Comparison of ENCODE assay signal across 1 cellular context in genomic region chr11:32374261-32374711, GRCh38.
TF ChIP-seq lines count a peak whose summit lies in the region.

No MANE protein-coding gene starts in this region.

TF ChIP-seq in K562, 482 proteins besides CTCF, POLR2A, EP300 and RAD21 (continued from another document and continues in another):
- TF ChIP-seq GABPB1 (CRISPR knock-in tag; IDR thresholded peaks at IDR 0.05): no peak
- TF ChIP-seq RBBP5 (IDR thresholded peaks at IDR 0.05; ENCODE audit: borderline replicate concordance, insufficient read depth, low read length, poor library complexity, severe bottlenecking): no peak
- no peak for TF ChIP-seq ZNF124 (CRISPR knock-in tag; IDR thresholded peaks at IDR 0.05)
- no peak for TF ChIP-seq BDP1 (IDR thresholded peaks at IDR 0.05; ENCODE audit: insufficient read depth, insufficient read length)
- TF ChIP-seq MYC (IDR thresholded peaks at IDR 0.05; ENCODE audit: low read depth, low read length): peak; percentile 57; the same call in 1 of the 2 replicates
- TF ChIP-seq MYC (CRISPR knock-in tag; IDR thresholded peaks at IDR 0.05; ENCODE audit: borderline replicate concordance, low read depth): no peak
- no peak for TF ChIP-seq JUNB (CRISPR knock-in tag; conservative IDR thresholded peaks at IDR 0.05)
- TF ChIP-seq ZNF764 (CRISPR knock-in tag; IDR thresholded peaks at IDR 0.05; ENCODE audit: low read depth): no peak
- TF ChIP-seq ZNF707 (CRISPR knock-in tag; conservative IDR thresholded peaks at IDR 0.05): no peak
- TF ChIP-seq PHF20 (IDR thresholded peaks at IDR 0.05; ENCODE audit: partially characterized antibody): peak; percentile 77
- TF ChIP-seq CREBBP (IDR thresholded peaks at IDR 0.05; ENCODE audit: low read depth, low read length): no peak
- no peak for TF ChIP-seq ZNF512 (tag; IDR thresholded peaks at IDR 0.05)
- no peak for TF ChIP-seq BCLAF1 (IDR thresholded peaks at IDR 0.05; ENCODE audit: borderline replicate concordance in 1 of 2, control insufficient read depth in 1 of 2, low read depth in 2 of 2, low read length in 1 of 2)
- TF ChIP-seq TEAD2 (tag; IDR thresholded peaks at IDR 0.05): no peak
- TF ChIP-seq CTBP1 (IDR thresholded peaks at IDR 0.05; ENCODE audit: borderline replicate concordance): peak; percentile 42; the same call in 1 of the 2 replicates
- TF ChIP-seq ZNF274 (IDR thresholded peaks at IDR 0.05; ENCODE audit: borderline replicate concordance, low read depth, low read length): no peak
- no peak for TF ChIP-seq FOXA3 (CRISPR knock-in tag; conservative IDR thresholded peaks at IDR 0.05 in 1 of 2, IDR thresholded peaks at IDR 0.05 in 1 of 2)
- no peak for TF ChIP-seq CBFA2T3 (IDR thresholded peaks at IDR 0.05)
- no peak for TF ChIP-seq TCF7L2 (IDR thresholded peaks at IDR 0.05; ENCODE audit: low read depth, low read length)
- TF ChIP-seq ZNF717 (CRISPR knock-in tag; IDR thresholded peaks at IDR 0.05): no peak
- TF ChIP-seq ZKSCAN1 (IDR thresholded peaks at IDR 0.05; ENCODE audit: low read depth, low read length): no peak
- peak; percentile 54; the same call in 1 of the 2 replicates for TF ChIP-seq ATF7 (IDR thresholded peaks at IDR 0.05)
- no peak for TF ChIP-seq PML (IDR thresholded peaks at IDR 0.05; ENCODE audit: low read length)
- TF ChIP-seq HIVEP1 (CRISPR knock-in tag; IDR thresholded peaks at IDR 0.05): no peak
- TF ChIP-seq ZFP30 (CRISPR knock-in tag; IDR thresholded peaks at IDR 0.05; ENCODE audit: borderline replicate concordance): no peak
- no peak for TF ChIP-seq ATF1 (CRISPR knock-in tag; IDR thresholded peaks at IDR 0.05)
- TF ChIP-seq ATF1 (tag; IDR thresholded peaks at IDR 0.05): peak; percentile 77
- TF ChIP-seq SLC30A9 (CRISPR knock-in tag; IDR thresholded peaks at IDR 0.05): no peak
- TF ChIP-seq ZBTB26 (CRISPR knock-in tag; IDR thresholded peaks at IDR 0.05): 0 out of 2 replicates have a peak, but pooled peaks have one; percentile 17
- TF ChIP-seq, protein P1, sequence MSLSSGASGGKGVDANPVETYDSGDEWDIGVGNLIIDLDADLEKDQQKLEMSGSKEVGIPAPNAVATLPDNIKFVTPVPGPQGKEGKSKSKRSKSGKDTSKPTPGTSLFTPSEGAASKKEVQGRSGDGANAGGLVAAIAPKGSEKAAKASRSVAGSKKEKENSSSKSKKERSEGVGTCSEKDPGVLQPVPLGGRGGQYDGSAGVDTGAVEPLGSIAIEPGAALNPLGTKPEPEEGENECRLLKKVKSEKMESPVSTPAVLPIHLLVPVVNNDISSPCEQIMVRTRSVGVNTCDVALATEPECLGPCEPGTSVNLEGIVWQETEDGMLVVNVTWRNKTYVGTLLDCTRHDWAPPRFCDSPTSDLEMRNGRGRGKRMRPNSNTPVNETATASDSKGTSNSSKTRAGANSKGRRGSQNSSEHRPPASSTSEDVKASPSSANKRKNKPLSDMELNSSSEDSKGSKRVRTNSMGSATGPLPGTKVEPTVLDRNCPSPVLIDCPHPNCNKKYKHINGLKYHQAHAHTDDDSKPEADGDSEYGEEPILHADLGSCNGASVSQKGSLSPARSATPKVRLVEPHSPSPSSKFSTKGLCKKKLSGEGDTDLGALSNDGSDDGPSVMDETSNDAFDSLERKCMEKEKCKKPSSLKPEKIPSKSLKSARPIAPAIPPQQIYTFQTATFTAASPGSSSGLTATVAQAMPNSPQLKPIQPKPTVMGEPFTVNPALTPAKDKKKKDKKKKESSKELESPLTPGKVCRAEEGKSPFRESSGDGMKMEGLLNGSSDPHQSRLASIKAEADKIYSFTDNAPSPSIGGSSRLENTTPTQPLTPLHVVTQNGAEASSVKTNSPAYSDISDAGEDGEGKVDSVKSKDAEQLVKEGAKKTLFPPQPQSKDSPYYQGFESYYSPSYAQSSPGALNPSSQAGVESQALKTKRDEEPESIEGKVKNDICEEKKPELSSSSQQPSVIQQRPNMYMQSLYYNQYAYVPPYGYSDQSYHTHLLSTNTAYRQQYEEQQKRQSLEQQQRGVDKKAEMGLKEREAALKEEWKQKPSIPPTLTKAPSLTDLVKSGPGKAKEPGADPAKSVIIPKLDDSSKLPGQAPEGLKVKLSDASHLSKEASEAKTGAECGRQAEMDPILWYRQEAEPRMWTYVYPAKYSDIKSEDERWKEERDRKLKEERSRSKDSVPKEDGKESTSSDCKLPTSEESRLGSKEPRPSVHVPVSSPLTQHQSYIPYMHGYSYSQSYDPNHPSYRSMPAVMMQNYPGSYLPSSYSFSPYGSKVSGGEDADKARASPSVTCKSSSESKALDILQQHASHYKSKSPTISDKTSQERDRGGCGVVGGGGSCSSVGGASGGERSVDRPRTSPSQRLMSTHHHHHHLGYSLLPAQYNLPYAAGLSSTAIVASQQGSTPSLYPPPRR (CRISPR knock-in tag; IDR thresholded peaks at IDR 0.05; ENCODE audit: borderline replicate concordance): no peak
- TF ChIP-seq, protein P2, sequence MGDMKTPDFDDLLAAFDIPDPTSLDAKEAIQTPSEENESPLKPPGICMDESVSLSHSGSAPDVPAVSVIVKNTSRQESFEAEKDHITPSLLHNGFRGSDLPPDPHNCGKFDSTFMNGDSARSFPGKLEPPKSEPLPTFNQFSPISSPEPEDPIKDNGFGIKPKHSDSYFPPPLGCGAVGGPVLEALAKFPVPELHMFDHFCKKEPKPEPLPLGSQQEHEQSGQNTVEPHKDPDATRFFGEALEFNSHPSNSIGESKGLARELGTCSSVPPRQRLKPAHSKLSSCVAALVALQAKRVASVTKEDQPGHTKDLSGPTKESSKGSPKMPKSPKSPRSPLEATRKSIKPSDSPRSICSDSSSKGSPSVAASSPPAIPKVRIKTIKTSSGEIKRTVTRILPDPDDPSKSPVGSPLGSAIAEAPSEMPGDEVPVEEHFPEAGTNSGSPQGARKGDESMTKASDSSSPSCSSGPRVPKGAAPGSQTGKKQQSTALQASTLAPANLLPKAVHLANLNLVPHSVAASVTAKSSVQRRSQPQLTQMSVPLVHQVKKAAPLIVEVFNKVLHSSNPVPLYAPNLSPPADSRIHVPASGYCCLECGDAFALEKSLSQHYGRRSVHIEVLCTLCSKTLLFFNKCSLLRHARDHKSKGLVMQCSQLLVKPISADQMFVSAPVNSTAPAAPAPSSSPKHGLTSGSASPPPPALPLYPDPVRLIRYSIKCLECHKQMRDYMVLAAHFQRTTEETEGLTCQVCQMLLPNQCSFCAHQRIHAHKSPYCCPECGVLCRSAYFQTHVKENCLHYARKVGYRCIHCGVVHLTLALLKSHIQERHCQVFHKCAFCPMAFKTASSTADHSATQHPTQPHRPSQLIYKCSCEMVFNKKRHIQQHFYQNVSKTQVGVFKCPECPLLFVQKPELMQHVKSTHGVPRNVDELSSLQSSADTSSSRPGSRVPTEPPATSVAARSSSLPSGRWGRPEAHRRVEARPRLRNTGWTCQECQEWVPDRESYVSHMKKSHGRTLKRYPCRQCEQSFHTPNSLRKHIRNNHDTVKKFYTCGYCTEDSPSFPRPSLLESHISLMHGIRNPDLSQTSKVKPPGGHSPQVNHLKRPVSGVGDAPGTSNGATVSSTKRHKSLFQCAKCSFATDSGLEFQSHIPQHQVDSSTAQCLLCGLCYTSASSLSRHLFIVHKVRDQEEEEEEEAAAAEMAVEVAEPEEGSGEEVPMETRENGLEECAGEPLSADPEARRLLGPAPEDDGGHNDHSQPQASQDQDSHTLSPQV (IDR thresholded peaks at IDR 0.05): no peak
- peak; percentile 42; the same call in 1 of the 2 replicates for TF ChIP-seq CBX5 (IDR thresholded peaks at IDR 0.05; ENCODE audit: borderline replicate concordance, low read depth)
- TF ChIP-seq DPF2 (IDR thresholded peaks at IDR 0.05): no peak
- TF ChIP-seq LEF1 (IDR thresholded peaks at IDR 0.05): no peak
- no peak for TF ChIP-seq CHD4 (IDR thresholded peaks at IDR 0.05; ENCODE audit: insufficient read depth, insufficient replicate concordance, low read depth, low read length, poor library complexity, severe bottlenecking)
- no peak for TF ChIP-seq MED1 (CRISPR knock-in tag; IDR thresholded peaks at IDR 0.05; ENCODE audit: borderline replicate concordance)
- TF ChIP-seq TBP (optimal IDR thresholded peaks at IDR 0.05; ENCODE audit: low read depth, low read length): no peak
- no peak for TF ChIP-seq PCBP2 (IDR thresholded peaks at IDR 0.05; ENCODE audit: low read depth, low read length, poor library complexity, severe bottlenecking)
- TF ChIP-seq, protein P3, sequence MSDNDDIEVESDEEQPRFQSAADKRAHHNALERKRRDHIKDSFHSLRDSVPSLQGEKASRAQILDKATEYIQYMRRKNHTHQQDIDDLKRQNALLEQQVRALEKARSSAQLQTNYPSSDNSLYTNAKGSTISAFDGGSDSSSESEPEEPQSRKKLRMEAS (CRISPR knock-in tag; IDR thresholded peaks at IDR 0.05): peak; percentile 81
- TF ChIP-seq ZNF311 (CRISPR knock-in tag; IDR thresholded peaks at IDR 0.05): no peak
- no peak for TF ChIP-seq TRIM24 (IDR thresholded peaks at IDR 0.05)
- TF ChIP-seq, protein P4, sequence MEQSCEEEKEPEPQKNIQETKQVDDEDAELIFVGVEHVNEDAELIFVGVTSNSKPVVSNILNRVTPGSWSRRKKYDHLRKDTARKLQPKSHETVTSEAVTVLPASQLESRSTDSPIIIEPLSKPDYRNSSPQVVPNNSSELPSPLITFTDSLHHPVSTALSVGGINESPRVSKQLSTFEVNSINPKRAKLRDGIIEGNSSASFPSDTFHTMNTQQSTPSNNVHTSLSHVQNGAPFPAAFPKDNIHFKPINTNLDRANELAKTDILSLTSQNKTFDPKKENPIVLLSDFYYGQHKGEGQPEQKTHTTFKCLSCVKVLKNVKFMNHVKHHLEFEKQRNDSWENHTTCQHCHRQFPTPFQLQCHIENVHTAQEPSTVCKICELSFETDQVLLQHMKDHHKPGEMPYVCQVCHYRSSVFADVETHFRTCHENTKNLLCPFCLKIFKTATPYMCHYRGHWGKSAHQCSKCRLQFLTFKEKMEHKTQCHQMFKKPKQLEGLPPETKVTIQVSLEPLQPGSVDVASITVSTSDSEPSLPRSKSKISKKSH (CRISPR knock-in tag; IDR thresholded peaks at IDR 0.05): no peak
- TF ChIP-seq CREM (IDR thresholded peaks at IDR 0.05; ENCODE audit: low read depth): peak; percentile 88
- no peak for TF ChIP-seq ILF3 (IDR thresholded peaks at IDR 0.05; ENCODE audit: borderline replicate concordance)
- TF ChIP-seq RBM15 (IDR thresholded peaks at IDR 0.05; ENCODE audit: insufficient read depth, low read length): no peak
- TF ChIP-seq ZFP1 (CRISPR knock-in tag; IDR thresholded peaks at IDR 0.05): no peak
- TF ChIP-seq SRSF7 (optimal IDR thresholded peaks at IDR 0.05; ENCODE audit: low read depth, low read length): no peak
- TF ChIP-seq PTTG1 (tag; IDR thresholded peaks at IDR 0.05; ENCODE audit: low read depth): no peak
- TF ChIP-seq, protein P5, sequence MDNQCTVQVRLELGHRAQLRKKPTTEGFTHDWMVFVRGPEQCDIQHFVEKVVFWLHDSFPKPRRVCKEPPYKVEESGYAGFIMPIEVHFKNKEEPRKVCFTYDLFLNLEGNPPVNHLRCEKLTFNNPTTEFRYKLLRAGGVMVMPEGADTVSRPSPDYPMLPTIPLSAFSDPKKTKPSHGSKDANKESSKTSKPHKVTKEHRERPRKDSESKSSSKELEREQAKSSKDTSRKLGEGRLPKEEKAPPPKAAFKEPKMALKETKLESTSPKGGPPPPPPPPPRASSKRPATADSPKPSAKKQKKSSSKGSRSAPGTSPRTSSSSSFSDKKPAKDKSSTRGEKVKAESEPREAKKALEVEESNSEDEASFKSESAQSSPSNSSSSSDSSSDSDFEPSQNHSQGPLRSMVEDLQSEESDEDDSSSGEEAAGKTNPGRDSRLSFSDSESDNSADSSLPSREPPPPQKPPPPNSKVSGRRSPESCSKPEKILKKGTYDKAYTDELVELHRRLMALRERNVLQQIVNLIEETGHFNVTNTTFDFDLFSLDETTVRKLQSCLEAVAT (IDR thresholded peaks at IDR 0.05): no peak
- no peak for TF ChIP-seq TFAM (CRISPR knock-in tag; conservative IDR thresholded peaks at IDR 0.05)
- TF ChIP-seq RBM39 (optimal IDR thresholded peaks at IDR 0.05; ENCODE audit: low read depth, low read length): no peak
